ENCODE assay signal across 8 cellular contexts in the genomic region with DNA sequence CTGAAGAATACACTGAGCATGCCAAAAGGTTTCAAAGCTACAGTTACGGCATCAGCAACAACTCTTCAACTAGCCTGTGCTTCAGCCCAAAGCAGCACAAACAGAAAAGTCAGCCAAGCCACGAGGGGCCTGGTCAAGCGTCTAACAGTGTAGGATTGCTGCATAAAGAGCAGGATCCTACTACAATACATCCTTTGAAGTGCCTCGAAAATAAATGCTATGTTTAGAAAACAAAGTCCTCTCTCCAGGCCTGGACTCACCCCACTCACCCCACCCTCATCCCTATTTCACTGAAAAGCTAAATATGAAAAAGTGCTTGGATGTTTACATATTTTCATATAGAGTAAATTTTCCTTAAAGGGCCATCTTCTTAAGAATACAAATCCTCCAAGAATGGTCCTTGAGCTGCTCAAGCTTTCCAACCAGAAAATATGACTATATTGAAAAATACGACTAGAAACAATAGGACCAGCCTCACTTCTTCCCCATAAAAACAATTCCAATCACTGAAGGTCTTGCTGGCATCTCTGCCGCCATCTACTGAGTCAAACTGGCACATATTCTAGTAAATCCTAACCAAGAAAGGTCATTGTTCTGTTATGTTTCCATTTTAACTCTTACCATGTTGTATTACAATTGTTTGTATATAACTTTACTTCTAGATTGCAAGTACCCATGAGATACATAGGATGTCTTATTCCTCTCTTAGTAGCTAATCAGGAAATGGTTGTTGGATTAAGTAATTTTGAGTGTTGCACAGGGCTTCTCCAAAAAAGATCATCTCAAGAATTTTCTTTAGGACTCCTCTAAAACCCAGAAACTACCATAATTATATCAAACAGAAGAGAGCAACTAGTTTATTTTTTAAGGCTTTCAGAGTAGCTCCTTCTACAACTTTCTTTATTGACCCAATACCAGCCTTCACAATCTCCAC.
DNase-seq lines count a peak whose midpoint lies in the region; ATAC-seq, FAIRE-seq and TF ChIP-seq lines count a peak whose summit lies in the region.

No MANE protein-coding gene starts in this region.

- DNase-seq in A673 (ENCODE audit: low spot score) (peak; percentile 76), GM04503 (ENCODE audit: low read depth) (peak; percentile 42), Karpas-422 (peak; percentile 82), Peyer's patch (peak in 2 of 3 donors; percentile 34 to 81), brain microvascular endothelial cell (peak; percentile 70), spleen (no peak)

- H3K27me3 ChIP-seq in A673 (replicated peaks; ENCODE audit: insufficient read depth, low read depth, low read length, poor library complexity) (no peaks in the 10 kb centered on the region), Karpas-422 (ENCODE audit: low read length) (no peaks in the 10 kb centered on the region), Peyer's patch (no peaks in the 10 kb centered on the region), brain microvascular endothelial cell (replicated peaks) (no peaks in the 10 kb centered on the region), spleen (replicated peaks in 1 of 7) (no peaks in the 10 kb centered on the region)

- no peaks in the 10 kb centered on the region for H3K9me2 ChIP-seq in Karpas-422 (replicated peaks; ENCODE audit: insufficient read depth, low read length)

- FAIRE-seq in islet of Langerhans (lab: Jason Lieb, UNC) = peak; percentile 98

- peaks cover 8% of the 10 kb centered on the region for H3K4me1 ChIP-seq in A673 (ENCODE audit: insufficient read depth, low read length, poor library complexity, severe bottlenecking)
- peaks cover 16% of the 10 kb centered on the region for H3K4me1 ChIP-seq in Karpas-422 (ENCODE audit: low read length)
- peaks cover 0 to 11% (median under 1%) of the 10 kb centered on the region in 4 donors for H3K4me1 ChIP-seq in Peyer's patch
- H3K4me1 ChIP-seq in spleen = peaks cover 0 to 15% (median 3%) of the 10 kb centered on the region in 6 donors

- POLR2A ChIA-PET in A673 (lab: Charles Lee; ENCODE audit: low non-redundant PET) = interaction anchor here (0.6 kb wide), 1 partner anchor 269 kb away, joined by 3 read pairs; no protein-coding TSS in a partner anchor

- H4K20me1 ChIP-seq in Karpas-422 (ENCODE audit: insufficient read depth, low read depth, low read length) = no peaks in the 10 kb centered on the region

- no TSS peak for BruUV-seq in A673 (replicated peaks; lab: Mats Ljungman, UMichigan)

- H3K4me2 ChIP-seq in Karpas-422 (ENCODE audit: low read depth, low read length, poor library complexity, severe bottlenecking) = no peak overlapping the region

- no peak overlapping the region for H3K9ac ChIP-seq in Karpas-422 (ENCODE audit: low read length)

- 42 to 50% (median 46%) methylated on average over 6 of the region's 6 CpGs for WGBS in spleen, 5 donors

- in situ Hi-C loops in brain microvascular endothelial cell (cut with HindIII; ENCODE audit: low pct_ligation_motif_present, low sequenced_read_pairs) = loop anchor here (25.0 kb wide), 2 partner anchors 131 to 256 kb away; no protein-coding TSS in a partner anchor

- H3K27ac ChIP-seq in A673 (ENCODE audit: low read depth, low read length, poor library complexity, severe bottlenecking) (peak overlapping the region; percentile 26), Karpas-422 (ENCODE audit: low read length) (no peak overlapping the region), Peyer's patch (peak overlapping the region in 2 of 4 donors; percentile 49 to 52), brain microvascular endothelial cell (peak overlapping the region; percentile 6), spleen (peak overlapping the region in 2 of 8 donors; percentile 15 to 21)

- H3K79me2 ChIP-seq in Karpas-422 (ENCODE audit: low read length) = no peaks in the 10 kb centered on the region

- ATAC-seq in GM18861 (IDR thresholded peaks at IDR 0.05; ENCODE audit: unreplicated experiment) = no peak

- H3K36me3 ChIP-seq in A673 (ENCODE audit: insufficient read depth, low read length, poor library complexity, severe bottlenecking) (no peaks in the 10 kb centered on the region), Karpas-422 (ENCODE audit: insufficient read depth, low read length) (no peaks in the 10 kb centered on the region), Peyer's patch (no peaks in the 10 kb centered on the region), brain microvascular endothelial cell (replicated peaks) (no peaks in the 10 kb centered on the region), spleen (no peaks in the 10 kb centered on the region)

- intact Hi-C loops in A673 (cut with micrococcal nuclease; ENCODE audit: unreplicated experiment) (loop anchor here (2.0 to 10.0 kb wide), 2 partner anchors 124 to 154 kb away; no protein-coding TSS in a partner anchor), spleen (cut with DNase I; ENCODE audit: low total_unique reads) (loop anchor here (5.0 kb wide), 2 partner anchors 151 to 271 kb away; no protein-coding TSS in a partner anchor)

- H3K4me3 ChIP-seq in A673 (ENCODE audit: low read depth, low read length, poor library complexity, severe bottlenecking) = no peak overlapping the region
- no peak overlapping the region for H3K4me3 ChIP-seq in Karpas-422 (ENCODE audit: low read length)
- H3K4me3 ChIP-seq in Peyer's patch = no peak overlapping the region
- no peak overlapping the region for H3K4me3 ChIP-seq in brain microvascular endothelial cell (ENCODE audit: low read depth, low read length)
- no peak overlapping the region for H3K4me3 ChIP-seq in spleen

- H3K9me3 ChIP-seq in A673 (ENCODE audit: low read depth, low read length, poor library complexity, severe bottlenecking) (no peaks in the 10 kb centered on the region), Karpas-422 (ENCODE audit: low read length) (no peaks in the 10 kb centered on the region), Peyer's patch (no peaks in the 10 kb centered on the region), spleen (no peaks in the 10 kb centered on the region)

- TF ChIP-seq POLR2A in Peyer's patch (IDR thresholded peaks at IDR 0.05) (no peak), spleen (IDR thresholded peaks at IDR 0.05) (no peak)

- TF ChIP-seq CTCF in A673 (conservative IDR thresholded peaks at IDR 0.05; ENCODE audit: low read depth, low read length) = peak; percentile 80
- peak; percentile 23 to 95 (median 79) for TF ChIP-seq CTCF in Peyer's patch (IDR thresholded peaks at IDR 0.05)
- peak; percentile 84 for TF ChIP-seq CTCF in brain microvascular endothelial cell (IDR thresholded peaks at IDR 0.05; ENCODE audit: low read depth, low read length, missing control alignments)
- TF ChIP-seq CTCF in spleen (IDR thresholded peaks at IDR 0.05 in 8 of 11, conservative IDR thresholded peaks at IDR 0.05 in 3 of 11) = peak; percentile 41 to 86 (median 66)

- CTCF ChIA-PET in A673 (lab: Charles Lee) = interaction anchor here (0.6 to 1.7 kb wide), 4 partner anchors 127 to 1061 kb away, joined by 3 to 10 read pairs (median 3); no protein-coding TSS in a partner anchor

- no peak overlapping the region for H2AFZ ChIP-seq in Karpas-422 (ENCODE audit: low read length)
